In the genomic region with DNA sequence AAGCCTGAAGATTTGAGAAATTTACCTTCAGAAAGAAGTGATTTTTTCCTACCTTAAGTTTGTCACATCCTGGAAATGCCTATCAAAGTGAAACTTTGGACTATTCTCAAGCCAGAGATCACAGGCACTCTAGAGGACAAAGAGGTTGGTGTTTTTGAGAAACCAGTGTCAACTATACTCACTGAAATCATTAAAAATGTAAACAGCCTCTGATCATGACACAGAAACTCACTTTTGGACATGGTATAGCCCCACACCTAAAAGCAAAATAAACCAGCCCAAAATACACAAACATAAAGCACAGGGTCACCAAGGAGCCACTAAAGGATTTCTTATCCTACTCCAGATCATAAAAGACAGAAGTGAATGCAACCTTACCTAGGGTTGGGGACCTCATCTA, we compare ENCODE assay signal across 1 cellular context.
TF ChIP-seq lines count a peak whose summit lies in the region.

No MANE protein-coding gene starts in this region.

TF ChIP-seq in HepG2, 621 proteins besides CTCF, POLR2A, EP300 and RAD21 (continued from another document and continues in another):
- TF ChIP-seq, protein P1, sequence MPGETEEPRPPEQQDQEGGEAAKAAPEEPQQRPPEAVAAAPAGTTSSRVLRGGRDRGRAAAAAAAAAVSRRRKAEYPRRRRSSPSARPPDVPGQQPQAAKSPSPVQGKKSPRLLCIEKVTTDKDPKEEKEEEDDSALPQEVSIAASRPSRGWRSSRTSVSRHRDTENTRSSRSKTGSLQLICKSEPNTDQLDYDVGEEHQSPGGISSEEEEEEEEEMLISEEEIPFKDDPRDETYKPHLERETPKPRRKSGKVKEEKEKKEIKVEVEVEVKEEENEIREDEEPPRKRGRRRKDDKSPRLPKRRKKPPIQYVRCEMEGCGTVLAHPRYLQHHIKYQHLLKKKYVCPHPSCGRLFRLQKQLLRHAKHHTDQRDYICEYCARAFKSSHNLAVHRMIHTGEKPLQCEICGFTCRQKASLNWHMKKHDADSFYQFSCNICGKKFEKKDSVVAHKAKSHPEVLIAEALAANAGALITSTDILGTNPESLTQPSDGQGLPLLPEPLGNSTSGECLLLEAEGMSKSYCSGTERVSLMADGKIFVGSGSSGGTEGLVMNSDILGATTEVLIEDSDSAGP (CRISPR knock-in tag; IDR thresholded peaks at IDR 0.05; ENCODE audit: borderline replicate concordance): no peak
- TF ChIP-seq TBX3 (IDR thresholded peaks at IDR 0.05; ENCODE audit: borderline replicate concordance) (peak; percentile 49; the same call in 1 of the 2 replicates), TSC22D2 (CRISPR knock-in tag; IDR thresholded peaks at IDR 0.05; ENCODE audit: borderline replicate concordance) (no peak), KDM5A (IDR thresholded peaks at IDR 0.05; ENCODE audit: borderline replicate concordance, low read length) (no peak), GZF1 (CRISPR knock-in tag; IDR thresholded peaks at IDR 0.05) (no peak), CREM (IDR thresholded peaks at IDR 0.05) (peak; percentile 81), CREM (CRISPR knock-in tag; IDR thresholded peaks at IDR 0.05) (no peak), ZMYM4 (CRISPR knock-in tag; IDR thresholded peaks at IDR 0.05) (no peak), SNAI1 (CRISPR knock-in tag; IDR thresholded peaks at IDR 0.05; ENCODE audit: borderline replicate concordance) (no peak), ZNF484 (CRISPR knock-in tag; IDR thresholded peaks at IDR 0.05; ENCODE audit: borderline replicate concordance, low read depth) (no peak), SIN3B (IDR thresholded peaks at IDR 0.05; ENCODE audit: low read length) (no peak), ZNF234 (CRISPR knock-in tag; conservative IDR thresholded peaks at IDR 0.05) (no peak), TBX2 (CRISPR knock-in tag; IDR thresholded peaks at IDR 0.05; ENCODE audit: borderline replicate concordance) (peak; percentile 87), ZBTB42 (CRISPR knock-in tag; IDR thresholded peaks at IDR 0.05) (no peak), CENPT (CRISPR knock-in tag; IDR thresholded peaks at IDR 0.05; ENCODE audit: low read depth) (no peak), ZSCAN12 (CRISPR knock-in tag; IDR thresholded peaks at IDR 0.05) (no peak), ZNF776 (CRISPR knock-in tag; IDR thresholded peaks at IDR 0.05) (no peak), ZNF841 (CRISPR knock-in tag; IDR thresholded peaks at IDR 0.05; ENCODE audit: borderline replicate concordance) (no peak), FOXP1 (IDR thresholded peaks at IDR 0.05) (0 out of 2 replicates have a peak, but pooled peaks have one; percentile 63), FOXP1 (CRISPR knock-in tag; IDR thresholded peaks at IDR 0.05) (peak; percentile 90), TEAD2 (CRISPR knock-in tag; IDR thresholded peaks at IDR 0.05) (no peak), ZC3H13 (CRISPR knock-in tag; IDR thresholded peaks at IDR 0.05) (no peak), CCDC6 (CRISPR knock-in tag; IDR thresholded peaks at IDR 0.05) (no peak), ZKSCAN5 (CRISPR knock-in tag; IDR thresholded peaks at IDR 0.05) (no peak), ZNF569 (CRISPR knock-in tag; IDR thresholded peaks at IDR 0.05; ENCODE audit: borderline replicate concordance) (no peak), SP1 (IDR thresholded peaks at IDR 0.05) (no peak), SP1 (CRISPR knock-in tag; IDR thresholded peaks at IDR 0.05) (no peak), TEAD3 (CRISPR knock-in tag; optimal IDR thresholded peaks at IDR 0.05; ENCODE audit: borderline replicate concordance) (peak; percentile 23), NFKBIZ (CRISPR knock-in tag; IDR thresholded peaks at IDR 0.05) (no peak)
- TF ChIP-seq, protein P2, sequence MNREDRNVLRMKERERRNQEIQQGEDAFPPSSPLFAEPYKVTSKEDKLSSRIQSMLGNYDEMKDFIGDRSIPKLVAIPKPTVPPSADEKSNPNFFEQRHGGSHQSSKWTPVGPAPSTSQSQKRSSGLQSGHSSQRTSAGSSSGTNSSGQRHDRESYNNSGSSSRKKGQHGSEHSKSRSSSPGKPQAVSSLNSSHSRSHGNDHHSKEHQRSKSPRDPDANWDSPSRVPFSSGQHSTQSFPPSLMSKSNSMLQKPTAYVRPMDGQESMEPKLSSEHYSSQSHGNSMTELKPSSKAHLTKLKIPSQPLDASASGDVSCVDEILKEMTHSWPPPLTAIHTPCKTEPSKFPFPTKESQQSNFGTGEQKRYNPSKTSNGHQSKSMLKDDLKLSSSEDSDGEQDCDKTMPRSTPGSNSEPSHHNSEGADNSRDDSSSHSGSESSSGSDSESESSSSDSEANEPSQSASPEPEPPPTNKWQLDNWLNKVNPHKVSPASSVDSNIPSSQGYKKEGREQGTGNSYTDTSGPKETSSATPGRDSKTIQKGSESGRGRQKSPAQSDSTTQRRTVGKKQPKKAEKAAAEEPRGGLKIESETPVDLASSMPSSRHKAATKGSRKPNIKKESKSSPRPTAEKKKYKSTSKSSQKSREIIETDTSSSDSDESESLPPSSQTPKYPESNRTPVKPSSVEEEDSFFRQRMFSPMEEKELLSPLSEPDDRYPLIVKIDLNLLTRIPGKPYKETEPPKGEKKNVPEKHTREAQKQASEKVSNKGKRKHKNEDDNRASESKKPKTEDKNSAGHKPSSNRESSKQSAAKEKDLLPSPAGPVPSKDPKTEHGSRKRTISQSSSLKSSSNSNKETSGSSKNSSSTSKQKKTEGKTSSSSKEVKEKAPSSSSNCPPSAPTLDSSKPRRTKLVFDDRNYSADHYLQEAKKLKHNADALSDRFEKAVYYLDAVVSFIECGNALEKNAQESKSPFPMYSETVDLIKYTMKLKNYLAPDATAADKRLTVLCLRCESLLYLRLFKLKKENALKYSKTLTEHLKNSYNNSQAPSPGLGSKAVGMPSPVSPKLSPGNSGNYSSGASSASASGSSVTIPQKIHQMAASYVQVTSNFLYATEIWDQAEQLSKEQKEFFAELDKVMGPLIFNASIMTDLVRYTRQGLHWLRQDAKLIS (CRISPR knock-in tag; IDR thresholded peaks at IDR 0.05): no peak
- TF ChIP-seq, protein P3, sequence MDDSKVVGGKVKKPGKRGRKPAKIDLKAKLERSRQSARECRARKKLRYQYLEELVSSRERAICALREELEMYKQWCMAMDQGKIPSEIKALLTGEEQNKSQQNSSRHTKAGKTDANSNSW (CRISPR knock-in tag; IDR thresholded peaks at IDR 0.05; ENCODE audit: borderline replicate concordance): no peak
- TF ChIP-seq, protein P4, sequence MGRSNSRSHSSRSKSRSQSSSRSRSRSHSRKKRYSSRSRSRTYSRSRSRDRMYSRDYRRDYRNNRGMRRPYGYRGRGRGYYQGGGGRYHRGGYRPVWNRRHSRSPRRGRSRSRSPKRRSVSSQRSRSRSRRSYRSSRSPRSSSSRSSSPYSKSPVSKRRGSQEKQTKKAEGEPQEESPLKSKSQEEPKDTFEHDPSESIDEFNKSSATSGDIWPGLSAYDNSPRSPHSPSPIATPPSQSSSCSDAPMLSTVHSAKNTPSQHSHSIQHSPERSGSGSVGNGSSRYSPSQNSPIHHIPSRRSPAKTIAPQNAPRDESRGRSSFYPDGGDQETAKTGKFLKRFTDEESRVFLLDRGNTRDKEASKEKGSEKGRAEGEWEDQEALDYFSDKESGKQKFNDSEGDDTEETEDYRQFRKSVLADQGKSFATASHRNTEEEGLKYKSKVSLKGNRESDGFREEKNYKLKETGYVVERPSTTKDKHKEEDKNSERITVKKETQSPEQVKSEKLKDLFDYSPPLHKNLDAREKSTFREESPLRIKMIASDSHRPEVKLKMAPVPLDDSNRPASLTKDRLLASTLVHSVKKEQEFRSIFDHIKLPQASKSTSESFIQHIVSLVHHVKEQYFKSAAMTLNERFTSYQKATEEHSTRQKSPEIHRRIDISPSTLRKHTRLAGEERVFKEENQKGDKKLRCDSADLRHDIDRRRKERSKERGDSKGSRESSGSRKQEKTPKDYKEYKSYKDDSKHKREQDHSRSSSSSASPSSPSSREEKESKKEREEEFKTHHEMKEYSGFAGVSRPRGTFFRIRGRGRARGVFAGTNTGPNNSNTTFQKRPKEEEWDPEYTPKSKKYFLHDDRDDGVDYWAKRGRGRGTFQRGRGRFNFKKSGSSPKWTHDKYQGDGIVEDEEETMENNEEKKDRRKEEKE (IDR thresholded peaks at IDR 0.05): no peak
- TF ChIP-seq, protein P5, sequence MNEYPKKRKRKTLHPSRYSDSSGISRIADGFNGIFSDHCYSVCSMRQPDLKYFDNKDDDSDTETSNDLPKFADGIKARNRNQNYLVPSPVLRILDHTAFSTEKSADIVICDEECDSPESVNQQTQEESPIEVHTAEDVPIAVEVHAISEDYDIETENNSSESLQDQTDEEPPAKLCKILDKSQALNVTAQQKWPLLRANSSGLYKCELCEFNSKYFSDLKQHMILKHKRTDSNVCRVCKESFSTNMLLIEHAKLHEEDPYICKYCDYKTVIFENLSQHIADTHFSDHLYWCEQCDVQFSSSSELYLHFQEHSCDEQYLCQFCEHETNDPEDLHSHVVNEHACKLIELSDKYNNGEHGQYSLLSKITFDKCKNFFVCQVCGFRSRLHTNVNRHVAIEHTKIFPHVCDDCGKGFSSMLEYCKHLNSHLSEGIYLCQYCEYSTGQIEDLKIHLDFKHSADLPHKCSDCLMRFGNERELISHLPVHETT (CRISPR knock-in tag; conservative IDR thresholded peaks at IDR 0.05): no peak
- TF ChIP-seq, protein P6, sequence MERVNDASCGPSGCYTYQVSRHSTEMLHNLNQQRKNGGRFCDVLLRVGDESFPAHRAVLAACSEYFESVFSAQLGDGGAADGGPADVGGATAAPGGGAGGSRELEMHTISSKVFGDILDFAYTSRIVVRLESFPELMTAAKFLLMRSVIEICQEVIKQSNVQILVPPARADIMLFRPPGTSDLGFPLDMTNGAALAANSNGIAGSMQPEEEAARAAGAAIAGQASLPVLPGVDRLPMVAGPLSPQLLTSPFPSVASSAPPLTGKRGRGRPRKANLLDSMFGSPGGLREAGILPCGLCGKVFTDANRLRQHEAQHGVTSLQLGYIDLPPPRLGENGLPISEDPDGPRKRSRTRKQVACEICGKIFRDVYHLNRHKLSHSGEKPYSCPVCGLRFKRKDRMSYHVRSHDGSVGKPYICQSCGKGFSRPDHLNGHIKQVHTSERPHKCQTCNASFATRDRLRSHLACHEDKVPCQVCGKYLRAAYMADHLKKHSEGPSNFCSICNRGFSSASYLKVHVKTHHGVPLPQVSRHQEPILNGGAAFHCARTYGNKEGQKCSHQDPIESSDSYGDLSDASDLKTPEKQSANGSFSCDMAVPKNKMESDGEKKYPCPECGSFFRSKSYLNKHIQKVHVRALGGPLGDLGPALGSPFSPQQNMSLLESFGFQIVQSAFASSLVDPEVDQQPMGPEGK (CRISPR knock-in tag; IDR thresholded peaks at IDR 0.05): peak; percentile 67
- TF ChIP-seq, protein P7, sequence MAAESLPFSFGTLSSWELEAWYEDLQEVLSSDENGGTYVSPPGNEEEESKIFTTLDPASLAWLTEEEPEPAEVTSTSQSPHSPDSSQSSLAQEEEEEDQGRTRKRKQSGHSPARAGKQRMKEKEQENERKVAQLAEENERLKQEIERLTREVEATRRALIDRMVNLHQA (CRISPR knock-in tag; IDR thresholded peaks at IDR 0.05): no peak
- TF ChIP-seq, protein P8, sequence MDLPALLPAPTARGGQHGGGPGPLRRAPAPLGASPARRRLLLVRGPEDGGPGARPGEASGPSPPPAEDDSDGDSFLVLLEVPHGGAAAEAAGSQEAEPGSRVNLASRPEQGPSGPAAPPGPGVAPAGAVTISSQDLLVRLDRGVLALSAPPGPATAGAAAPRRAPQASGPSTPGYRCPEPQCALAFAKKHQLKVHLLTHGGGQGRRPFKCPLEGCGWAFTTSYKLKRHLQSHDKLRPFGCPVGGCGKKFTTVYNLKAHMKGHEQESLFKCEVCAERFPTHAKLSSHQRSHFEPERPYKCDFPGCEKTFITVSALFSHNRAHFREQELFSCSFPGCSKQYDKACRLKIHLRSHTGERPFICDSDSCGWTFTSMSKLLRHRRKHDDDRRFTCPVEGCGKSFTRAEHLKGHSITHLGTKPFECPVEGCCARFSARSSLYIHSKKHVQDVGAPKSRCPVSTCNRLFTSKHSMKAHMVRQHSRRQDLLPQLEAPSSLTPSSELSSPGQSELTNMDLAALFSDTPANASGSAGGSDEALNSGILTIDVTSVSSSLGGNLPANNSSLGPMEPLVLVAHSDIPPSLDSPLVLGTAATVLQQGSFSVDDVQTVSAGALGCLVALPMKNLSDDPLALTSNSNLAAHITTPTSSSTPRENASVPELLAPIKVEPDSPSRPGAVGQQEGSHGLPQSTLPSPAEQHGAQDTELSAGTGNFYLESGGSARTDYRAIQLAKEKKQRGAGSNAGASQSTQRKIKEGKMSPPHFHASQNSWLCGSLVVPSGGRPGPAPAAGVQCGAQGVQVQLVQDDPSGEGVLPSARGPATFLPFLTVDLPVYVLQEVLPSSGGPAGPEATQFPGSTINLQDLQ (CRISPR knock-in tag; IDR thresholded peaks at IDR 0.05): no peak
- TF ChIP-seq, protein P9, sequence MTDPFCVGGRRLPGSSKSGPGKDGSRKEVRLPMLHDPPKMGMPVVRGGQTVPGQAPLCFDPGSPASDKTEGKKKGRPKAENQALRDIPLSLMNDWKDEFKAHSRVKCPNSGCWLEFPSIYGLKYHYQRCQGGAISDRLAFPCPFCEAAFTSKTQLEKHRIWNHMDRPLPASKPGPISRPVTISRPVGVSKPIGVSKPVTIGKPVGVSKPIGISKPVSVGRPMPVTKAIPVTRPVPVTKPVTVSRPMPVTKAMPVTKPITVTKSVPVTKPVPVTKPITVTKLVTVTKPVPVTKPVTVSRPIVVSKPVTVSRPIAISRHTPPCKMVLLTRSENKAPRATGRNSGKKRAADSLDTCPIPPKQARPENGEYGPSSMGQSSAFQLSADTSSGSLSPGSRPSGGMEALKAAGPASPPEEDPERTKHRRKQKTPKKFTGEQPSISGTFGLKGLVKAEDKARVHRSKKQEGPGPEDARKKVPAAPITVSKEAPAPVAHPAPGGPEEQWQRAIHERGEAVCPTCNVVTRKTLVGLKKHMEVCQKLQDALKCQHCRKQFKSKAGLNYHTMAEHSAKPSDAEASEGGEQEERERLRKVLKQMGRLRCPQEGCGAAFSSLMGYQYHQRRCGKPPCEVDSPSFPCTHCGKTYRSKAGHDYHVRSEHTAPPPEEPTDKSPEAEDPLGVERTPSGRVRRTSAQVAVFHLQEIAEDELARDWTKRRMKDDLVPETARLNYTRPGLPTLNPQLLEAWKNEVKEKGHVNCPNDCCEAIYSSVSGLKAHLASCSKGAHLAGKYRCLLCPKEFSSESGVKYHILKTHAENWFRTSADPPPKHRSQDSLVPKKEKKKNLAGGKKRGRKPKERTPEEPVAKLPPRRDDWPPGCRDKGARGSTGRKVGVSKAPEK (CRISPR knock-in tag; IDR thresholded peaks at IDR 0.05; ENCODE audit: borderline replicate concordance): no peak
- TF ChIP-seq, protein P10, sequence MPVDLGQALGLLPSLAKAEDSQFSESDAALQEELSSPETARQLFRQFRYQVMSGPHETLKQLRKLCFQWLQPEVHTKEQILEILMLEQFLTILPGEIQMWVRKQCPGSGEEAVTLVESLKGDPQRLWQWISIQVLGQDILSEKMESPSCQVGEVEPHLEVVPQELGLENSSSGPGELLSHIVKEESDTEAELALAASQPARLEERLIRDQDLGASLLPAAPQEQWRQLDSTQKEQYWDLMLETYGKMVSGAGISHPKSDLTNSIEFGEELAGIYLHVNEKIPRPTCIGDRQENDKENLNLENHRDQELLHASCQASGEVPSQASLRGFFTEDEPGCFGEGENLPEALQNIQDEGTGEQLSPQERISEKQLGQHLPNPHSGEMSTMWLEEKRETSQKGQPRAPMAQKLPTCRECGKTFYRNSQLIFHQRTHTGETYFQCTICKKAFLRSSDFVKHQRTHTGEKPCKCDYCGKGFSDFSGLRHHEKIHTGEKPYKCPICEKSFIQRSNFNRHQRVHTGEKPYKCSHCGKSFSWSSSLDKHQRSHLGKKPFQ (CRISPR knock-in tag; IDR thresholded peaks at IDR 0.05; ENCODE audit: insufficient replicate concordance): no peak
